In the genomic region with DNA sequence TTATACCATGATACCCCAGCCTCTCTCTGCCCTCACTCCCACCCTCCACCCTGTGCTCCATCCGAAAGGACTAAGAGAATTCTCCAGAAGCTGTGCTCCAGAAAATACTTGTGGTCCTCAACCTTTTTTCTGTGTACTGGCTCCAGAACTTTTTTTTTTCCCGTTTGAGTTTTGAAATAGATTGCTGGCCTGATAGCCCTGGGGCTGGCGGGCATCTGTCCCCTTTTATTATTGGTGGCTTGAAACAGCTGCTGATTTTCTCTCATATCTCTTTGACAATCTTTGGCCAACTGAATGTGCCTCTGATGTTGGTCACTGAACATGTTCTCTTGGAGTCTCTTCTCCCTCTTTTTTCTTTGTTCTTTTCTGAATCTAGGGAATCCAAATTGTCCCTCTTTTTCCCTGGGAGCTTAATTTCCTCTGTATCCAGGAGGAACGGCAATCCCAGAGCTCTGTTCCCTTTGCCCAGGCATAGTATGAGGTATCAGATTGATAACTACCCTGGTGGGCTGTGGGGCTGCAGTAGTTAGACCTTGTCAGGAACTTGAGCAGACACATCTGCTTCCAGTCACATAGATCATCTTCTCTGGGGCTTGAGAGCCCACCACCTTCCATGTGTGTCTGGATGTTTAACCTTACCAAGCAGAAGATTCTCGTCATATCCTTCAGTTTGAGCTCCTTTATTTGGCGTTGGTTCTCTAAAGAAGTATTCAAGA, we compare ENCODE assay signal across 8 cellular contexts. TPM values are rescaled to one million over a fixed set of nuclear protein-coding genes. Genes with fewer than 3 reads are reported as not detected.
DNase-seq lines count a peak whose midpoint lies in the region; ATAC-seq and TF ChIP-seq lines count a peak whose summit lies in the region.

No MANE protein-coding gene starts in this region.

- peak overlapping the region in 1 of 2 donors; percentile 17 for H3K27ac ChIP-seq in lung (ENCODE audit: low read depth in 1 of 2, low read length in 1 of 2)
- peak overlapping the region in 3 of 4 donors; percentile 90 to 94 (median 93) for H3K27ac ChIP-seq in tibial nerve
- H3K27ac ChIP-seq in testis = peak overlapping the region in 1 of 2 donors; percentile 89

- peak overlapping the region; percentile 99 for H3K27ac Mint-ChIP-seq in activated T-cell treated with anti-CD3 and anti-CD28 coated beads, Interleukin-2, amount 50 U/mL, for 72 hours

- no peak for TF ChIP-seq CTCF in astrocyte of the cerebellum (IDR thresholded peaks at IDR 0.05; ENCODE audit: low read depth, low read length, missing control alignments)
- no peak for TF ChIP-seq CTCF in lung (IDR thresholded peaks at IDR 0.05; ENCODE audit: control extremely low read depth, extremely low read depth)
- no peak for TF ChIP-seq CTCF in tibial nerve (IDR thresholded peaks at IDR 0.05)
- no peak for TF ChIP-seq CTCF in testis (IDR thresholded peaks at IDR 0.05)

- H3K4me3 Mint-ChIP-seq in activated T-cell treated with anti-CD3 and anti-CD28 coated beads, Interleukin-2, amount 50 U/mL, for 72 hours = peak overlapping the region; percentile 91 to 100

- TF ChIP-seq EP300 in tibial nerve (IDR thresholded peaks at IDR 0.05) = no peak

- TF ChIP-seq POLR2A in tibial nerve (IDR thresholded peaks at IDR 0.05) (no peak), testis (IDR thresholded peaks at IDR 0.05) (no peak)

- H3K36me3 Mint-ChIP-seq in activated T-cell treated with anti-CD3 and anti-CD28 coated beads, Interleukin-2, amount 50 U/mL, for 72 hours (ENCODE audit: insufficient read depth in 2 of 2) = peaks cover 12 to 14% of the 10 kb centered on the region in 2 donors

- no peaks in the 10 kb centered on the region for H3K9me3 Mint-ChIP-seq in activated T-cell treated with anti-CD3 and anti-CD28 coated beads, Interleukin-2, amount 50 U/mL, for 72 hours

- in situ Hi-C loops in astrocyte of the cerebellum (cut with HindIII; ENCODE audit: low sequenced_read_pairs) = loop anchor here (5.0 kb wide), 1 partner anchor 98 kb away; no protein-coding TSS in a partner anchor

- ATAC-seq in activated T-cell treated with anti-CD3 and anti-CD28 coated beads, Interleukin-2, amount 50 U/mL, for 72 hours (replicated peaks in 1 of 2) = no peak
- ATAC-seq in lung (ENCODE audit: insufficient read depth, low FRiP score) = no peak

- no peaks in the 10 kb centered on the region for H3K27me3 Mint-ChIP-seq in activated T-cell treated with anti-CD3 and anti-CD28 coated beads, Interleukin-2, amount 50 U/mL, for 72 hours (ENCODE audit: low read depth)

- peaks cover 56% of the 10 kb centered on the region for H3K4me1 Mint-ChIP-seq in activated T-cell treated with anti-CD3 and anti-CD28 coated beads, Interleukin-2, amount 50 U/mL, for 72 hours (ENCODE audit: low read depth)

- no peaks in the 10 kb centered on the region for H3K9me3 ChIP-seq in lung (ENCODE audit: control insufficient read depth in 2 of 2, insufficient read depth in 1 of 2, low read length in 1 of 2)
- H3K9me3 ChIP-seq in tibial nerve = no peaks in the 10 kb centered on the region
- no peaks in the 10 kb centered on the region for H3K9me3 ChIP-seq in testis

- H3K4me1 ChIP-seq in lung (ENCODE audit: control insufficient read depth in 2 of 2, insufficient read depth in 2 of 2, low read length in 2 of 2) = peaks cover 3 to 16% of the 10 kb centered on the region in 2 donors
- H3K4me1 ChIP-seq in tibial nerve = peaks cover 0 to 39% (median 19%) of the 10 kb centered on the region in 4 donors
- peaks cover 14% of the 10 kb centered on the region for H3K4me1 ChIP-seq in testis

- peak overlapping the region; percentile 52 for H3K4me3 ChIP-seq in astrocyte of the cerebellum (ENCODE audit: low read depth, low read length)
- H3K4me3 ChIP-seq in lung = peak overlapping the region; percentile 69
- peak overlapping the region; percentile 66 to 85 (median 70) for H3K4me3 ChIP-seq in tibial nerve
- H3K4me3 ChIP-seq in testis = no peak overlapping the region

- intact Hi-C loops in testis (cut with DNase I; ENCODE audit: low total_unique reads) = loop anchor here (5.0 to 10.0 kb wide), 2 partner anchors 71 to 103 kb away; no protein-coding TSS in a partner anchor

- H3K36me3 ChIP-seq in lung (ENCODE audit: control insufficient read depth in 2 of 2, insufficient read depth in 2 of 2, low read length in 2 of 2) = peaks cover 9 to 18% of the 10 kb centered on the region in 2 donors
- H3K36me3 ChIP-seq in tibial nerve = peaks cover 0 to 34% (median 0%) of the 10 kb centered on the region in 3 donors
- no peaks in the 10 kb centered on the region for H3K36me3 ChIP-seq in testis (ENCODE audit: low read depth, missing control alignments)

- DNase-seq in activated T-cell treated with anti-CD3 and anti-CD28 coated beads, Interleukin-2, amount 50 U/mL, for 72 hours = no peak
- no peak for DNase-seq in activated T-cell treated with anti-CD3 and anti-CD28 coated beads, Interleukin-2, amount 50 U/mL, for 1 hour
- no peak for DNase-seq in astrocyte of the cerebellum (ENCODE audit: low read depth)
- no peak for DNase-seq in lung (ENCODE audit: low spot score)
- DNase-seq in tibial nerve (ENCODE audit: low spot score in 2 of 2) = no peak
- DNase-seq in Ammon's horn (ENCODE audit: low spot score) = no peak
- no peak for DNase-seq in testis
- DNase-seq in COR-L47 (lab: John Stamatoyannopoulos, UW) = no peak

- WGBS in lung, 2 donors = 61 to 66% methylated on average over 6 of the region's 6 CpGs
- 60 to 63% methylated on average over 6 of the region's 6 CpGs for WGBS in tibial nerve, 2 donors
- 53 to 66% methylated on average over 6 of the region's 6 CpGs for WGBS in testis, 2 donors

- H3K27me3 ChIP-seq in lung (ENCODE audit: control insufficient read depth, insufficient read depth) = no peaks in the 10 kb centered on the region
- H3K27me3 ChIP-seq in tibial nerve = no peaks in the 10 kb centered on the region
- no peaks in the 10 kb centered on the region for H3K27me3 ChIP-seq in testis

RNA-seq across cellular contexts. Expression of a gene that starts 1.6 kb away (rescaled TPM):
- total RNA-seq in activated T-cell treated with anti-CD3 and anti-CD28 coated beads, Interleukin-2, amount 50 U/mL, for 72 hours = 10 to 100 TPM; 24.1 to 27.9 TPM
- 10 to 100 TPM; 11.3 to 27.8 TPM for total RNA-seq in lung
- polyA plus RNA-seq in lung = 10 to 100 TPM; 22.7 to 26.4 TPM
- total RNA-seq in tibial nerve = 10 to 100 TPM; 10.0 to 15.3 (median 13.0) TPM
- 10 to 100 TPM; 21.0 to 23.0 TPM for total RNA-seq in testis
- polyA plus RNA-seq in testis (ENCODE audit: insufficient read depth, low read depth, low replicate concordance) = 21.5 TPM

RNA-seq across cellular contexts. Expression of a gene that starts 46.4 kb away (rescaled TPM):
- 100 to 1,000 TPM; 108 to 127 TPM for total RNA-seq in activated T-cell treated with anti-CD3 and anti-CD28 coated beads, Interleukin-2, amount 50 U/mL, for 72 hours
- total RNA-seq in lung (10 to 100 TPM; 11.2 to 22.1 TPM), tibial nerve (10 to 100 TPM in 1 of 4 donors, 1 to 10 TPM in 3; 3.3 to 21.9 (median 7.4) TPM), testis (10 to 100 TPM; 13.1 to 20.9 TPM)
- polyA plus RNA-seq in lung (10 to 100 TPM; 15.9 to 28.6 TPM), testis (ENCODE audit: insufficient read depth, low read depth, low replicate concordance) (29.5 TPM)

Comparison
In these comparisons a context has a peak if more than half of its experiments do, and no peak if none do; other contexts are left out.
1. H3K4me3 ChIP-seq: peak in astrocyte of the cerebellum (single experiment), lung (single experiment) and tibial nerve (4 of 4); none in testis (0 of 2).
2. RNA of a gene that starts 46.4 kb away (total RNA-seq): 108 to 127 TPM in activated T-cell treated with anti-CD3 and anti-CD28 coated beads, Interleukin-2, amount 50 U/mL, for 72 hours; 11.2 to 22.1 TPM in lung, 13.1 to 20.9 TPM in testis and 3.3 to 21.9 TPM in tibial nerve; every median in the first group is over 4 times any median in the second.